In the genomic region with DNA sequence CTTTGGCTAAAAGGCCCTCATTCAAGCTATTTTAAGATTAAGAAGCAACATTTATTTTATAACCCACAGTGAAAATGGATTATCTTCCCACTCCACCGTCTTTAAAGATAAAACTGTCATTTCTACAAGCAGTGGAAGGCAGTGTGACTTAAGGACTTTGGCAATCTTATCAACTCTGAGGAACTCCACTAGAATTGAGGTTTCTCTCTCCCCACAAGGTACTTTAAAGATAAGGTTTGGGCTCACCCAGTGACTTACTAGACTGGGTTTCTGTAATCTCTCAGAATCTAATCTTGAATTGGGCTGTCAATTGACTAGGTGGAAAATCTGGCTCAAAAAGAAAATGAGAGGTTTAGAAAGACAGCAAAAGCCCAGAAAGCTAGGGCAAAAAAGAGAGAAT, we compare ENCODE assay signal across 29 cellular contexts. TPM values are rescaled to one million over a fixed set of nuclear protein-coding genes. Genes with fewer than 3 reads are reported as not detected.
"Had no signal": no experiment of that assay in that cellular context is flagged by ENCODE, and none has a peak within 500 bp of the region (broad histone marks: within the 10 kb centered on the region; RNA-seq: fewer than 3 reads in every experiment).

No MANE protein-coding gene starts in this region.

- H3K4me3 ChIP-seq: adrenal gland, body of pancreas, MG63, SK-N-MC had no signal

- H3K4me1 ChIP-seq: adrenal gland, body of pancreas had no signal

- H3K9ac ChIP-seq: KMS-11 had no signal

- DNase-seq: activated CD4-positive, CD25-positive, alpha-beta regulatory T cell; activated CD8-positive, alpha-beta memory T cell treated with anti-CD3 and anti-CD28 coated beads, Interleukin-2, amount 50 U/mL, for 48 hours; activated CD8-positive, alpha-beta T cell treated with anti-CD3 and anti-CD28 coated beads, Interleukin-2, amount 10 ng/mL, durations not matched to agents 7 days and 5 days; activated naive CD4-positive, alpha-beta T cell treated with anti-CD3 and anti-CD28 coated beads, Interleukin-2, amount 50 U/mL, for 16 hours; activated naive CD8-positive, alpha-beta T cell treated with anti-CD3 and anti-CD28 coated beads, Interleukin-2, amount 10 ng/mL, durations not matched to agents 7 days and 5 days; activated T-cell treated with anti-CD3 and anti-CD28 coated beads, Interleukin-2, amount 50 U/mL, for 1 hour; adrenal gland; aorta; body of pancreas; MG63; MV-4-11; NCI-H1092 treated with DMSO at 0.1 percent for 48 hours; NCI-H1417 treated with DMSO at 0.1 percent for 48 hours; NCI-H1694; NCI-H2029; NCI-H2107; NCI-H2171 treated with DMSO at 0.1 percent for 48 hours; NCI-H345; NCI-H510A; NCI-H526 treated with DMSO at 0.1 percent for 48 hours; NCI-H82; RPMI8226; T-helper 1 cell had no signal

- H3K27me3 ChIP-seq: adrenal gland, body of pancreas, MG63 had no signal

- H3K4me1 Mint-ChIP-seq: activated naive CD8-positive, alpha-beta T cell treated with anti-CD3 and anti-CD28 coated beads, Interleukin-2, amount 10 ng/mL, durations not matched to agents 7 days and 5 days had no signal

- H3K27ac Mint-ChIP-seq: activated CD8-positive, alpha-beta T cell treated with anti-CD3 and anti-CD28 coated beads, Interleukin-2, amount 10 ng/mL, durations not matched to agents 7 days and 5 days; activated naive CD8-positive, alpha-beta T cell treated with anti-CD3 and anti-CD28 coated beads, Interleukin-2, amount 10 ng/mL, durations not matched to agents 7 days and 5 days had no signal

- H3K27me3 Mint-ChIP-seq: activated naive CD8-positive, alpha-beta T cell treated with anti-CD3 and anti-CD28 coated beads, Interleukin-2, amount 10 ng/mL, durations not matched to agents 7 days and 5 days had no signal

- H3K27ac ChIP-seq: adrenal gland, body of pancreas, KMS-11, SK-N-MC, VCaP had no signal

- ATAC-seq: activated CD8-positive, alpha-beta T cell treated with anti-CD3 and anti-CD28 coated beads, Interleukin-2, amount 10 ng/mL, durations not matched to agents 7 days and 5 days; body of pancreas; Panc1; Right ventricle myocardium inferior had no signal

- H3K9me3 ChIP-seq: adrenal gland, body of pancreas, MG63 had no signal

- H3K36me3 ChIP-seq: adrenal gland, MG63 had no signal

- H3K36me3 Mint-ChIP-seq: activated naive CD8-positive, alpha-beta T cell treated with anti-CD3 and anti-CD28 coated beads, Interleukin-2, amount 10 ng/mL, durations not matched to agents 7 days and 5 days had no signal

- H3K4me3 Mint-ChIP-seq: activated CD8-positive, alpha-beta T cell treated with anti-CD3 and anti-CD28 coated beads, Interleukin-2, amount 10 ng/mL, durations not matched to agents 7 days and 5 days; activated naive CD8-positive, alpha-beta T cell treated with anti-CD3 and anti-CD28 coated beads, Interleukin-2, amount 10 ng/mL, durations not matched to agents 7 days and 5 days had no signal

RNA-seq across cellular contexts. Expression of a gene that starts 21.7 kb away (rescaled TPM):
- total RNA-seq: activated CD8-positive, alpha-beta T cell treated with anti-CD3 and anti-CD28 coated beads, Interleukin-2, amount 10 ng/mL, durations not matched to agents 7 days and 5 days; activated naive CD8-positive, alpha-beta T cell treated with anti-CD3 and anti-CD28 coated beads, Interleukin-2, amount 10 ng/mL, durations not matched to agents 7 days and 5 days; T-helper 2 cell treated with Interferon-gamma antibody and Interleukin-4, amounts not matched to agents 100 ng/mL and 5 ng/mL, for 36 hours had no signal
